In genomic region chr11:1517117-1518005, GRCh38 we compare ENCODE assay signal across 2 cellular contexts.
TF ChIP-seq lines count a peak whose summit lies in the region.

No MANE protein-coding gene starts in this region.

TF ChIP-seq in GM23338, 12 proteins besides CTCF, POLR2A, EP300 and RAD21 (continued from another document):
- TF ChIP-seq ZNF462 (CRISPR knock-in tag; IDR thresholded peaks at IDR 0.05) (no peak), ETS1 (IDR thresholded peaks at IDR 0.05) (no peak), CREB1 (CRISPR knock-in tag; IDR thresholded peaks at IDR 0.05; ENCODE audit: low read depth) (no peak), REST (IDR thresholded peaks at IDR 0.05; ENCODE audit: unreplicated experiment) (no peak), JUNB (IDR thresholded peaks at IDR 0.05; ENCODE audit: unreplicated experiment) (no peak), NANOG (IDR thresholded peaks at IDR 0.05; ENCODE audit: borderline replicate concordance) (no peak)

TF ChIP-seq in SK-N-SH treated with all-trans-retinoic acid at 6 μM for 48 hours, 23 proteins besides CTCF, POLR2A, EP300 and RAD21 (continued from another document):
- TF ChIP-seq PATZ1 (CRISPR knock-in tag; IDR thresholded peaks at IDR 0.05; ENCODE audit: borderline replicate concordance) (no peak), ISL1 (CRISPR knock-in tag; IDR thresholded peaks at IDR 0.05) (no peak), BACH2 (CRISPR knock-in tag; IDR thresholded peaks at IDR 0.05; ENCODE audit: borderline replicate concordance) (no peak)
